Comparison of ENCODE assay signal across 15 cellular contexts in genomic region chr9:113590389-113590788, GRCh38.
"Had no signal": no experiment of that assay in that cellular context is flagged by ENCODE, and none has a peak within 500 bp of the region (broad histone marks: within the 10 kb centered on the region; RNA-seq: fewer than 3 reads in every experiment).

No MANE protein-coding gene starts in this region.

- H3K9me3 ChIP-seq: adrenal gland, pancreas, thoracic aorta had no signal

- H3K4me3 Mint-ChIP-seq: activated naive CD4-positive, alpha-beta T cell treated with anti-CD3 and anti-CD28 coated beads for 36 hours had no signal

- DNase-seq: activated CD4-positive, alpha-beta T cell treated with anti-CD3 and anti-CD28 coated beads, Interleukin-2, amount 50 U/mL, for 1 hour; activated CD4-positive, CD25-positive, alpha-beta regulatory T cell; activated T-cell treated with anti-CD3 and anti-CD28 coated beads for 4 hours; hypothalamus; midbrain; stimulated activated CD4-positive, alpha-beta T cell treated with anti-CD3 and anti-CD28 coated beads, Interleukin-12 subunit alpha, Interleukin-12 subunit beta, amount 100 ng/mL, for 4 hours; stimulated activated CD4-positive, alpha-beta T cell treated with anti-CD3 and anti-CD28 coated beads, Interleukin-2, amount 100 ng/mL, for 24 hours had no signal

- H3K27ac Mint-ChIP-seq: activated naive CD4-positive, alpha-beta T cell treated with anti-CD3 and anti-CD28 coated beads for 36 hours had no signal

- FAIRE-seq: colon, pancreas, TTC549 had no signal

- H3K4me3 ChIP-seq: adrenal gland, pancreas, thoracic aorta had no signal

- H3K27me3 ChIP-seq: adrenal gland, pancreas had no signal

- ATAC-seq: pancreas, SK-N-SH treated with all-trans-retinoic acid at 6 μM for 48 hours had no signal

- H3K9me3 Mint-ChIP-seq: activated naive CD4-positive, alpha-beta T cell treated with anti-CD3 and anti-CD28 coated beads for 36 hours; activated T-helper 17 cell treated with anti-CD3 and anti-CD28 coated beads, Interleukin-2, amount 50 U/mL, for 72 hours had no signal

- H3K27me3 Mint-ChIP-seq: activated T-helper 17 cell treated with anti-CD3 and anti-CD28 coated beads, Interleukin-2, amount 50 U/mL, for 72 hours had no signal

- H3K36me3 ChIP-seq: adrenal gland had no signal
